In genomic region chr7:12225017-12225416, GRCh38 we compare ENCODE assay signal across 2 cellular contexts.
A peak's percentile ranks its signal among the peaks of the same experiment; 100 is the strongest.
TF ChIP-seq lines count a peak whose summit lies in the region.

No MANE protein-coding gene starts in this region.

TF ChIP-seq in HEK293, 187 proteins besides CTCF, POLR2A, EP300 and RAD21:
- peak; percentile 48; the same call in 1 of the 2 replicates for TF ChIP-seq ZNF146 (tag by site-specific recombination; IDR thresholded peaks at IDR 0.05)

TF ChIP-seq in K562, 482 proteins besides CTCF, POLR2A, EP300 and RAD21:
- peak; percentile 93 for TF ChIP-seq ZNF146 (CRISPR knock-in tag; IDR thresholded peaks at IDR 0.05; ENCODE audit: unreplicated experiment)
- 0 out of 4 replicates have a peak, but pooled peaks of 1 of the 2 experiments have one; percentile 15 for TF ChIP-seq KDM1A (IDR thresholded peaks at IDR 0.05)
- peak; percentile 58; the same call in 1 of the 2 replicates for TF ChIP-seq BCOR (IDR thresholded peaks at IDR 0.05)
